Comparison of ENCODE assay signal across 1 cellular context in the genomic region with DNA sequence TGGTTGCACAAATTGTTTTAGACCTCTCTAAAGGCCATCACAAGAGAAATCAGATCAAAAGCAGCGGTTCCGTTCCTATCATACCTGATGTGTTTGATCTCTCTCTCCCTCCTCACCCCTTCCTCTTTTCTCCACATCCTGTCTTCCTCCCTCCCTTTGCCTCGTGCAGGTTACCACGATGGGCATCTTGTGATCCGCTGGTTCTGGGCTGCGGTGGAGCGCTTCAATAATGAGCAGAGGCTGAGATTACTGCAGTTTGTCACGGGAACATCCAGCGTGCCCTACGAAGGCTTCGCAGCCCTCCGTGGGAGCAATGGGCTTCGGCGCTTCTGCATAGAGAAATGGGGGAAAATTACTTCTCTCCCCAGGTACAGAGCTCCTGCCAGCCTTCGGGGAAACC.
TF ChIP-seq lines count a peak whose summit lies in the region.

No MANE protein-coding gene starts in this region.

TF ChIP-seq in GM23338, 12 proteins besides CTCF, POLR2A, EP300 and RAD21:
- TF ChIP-seq, protein P1, sequence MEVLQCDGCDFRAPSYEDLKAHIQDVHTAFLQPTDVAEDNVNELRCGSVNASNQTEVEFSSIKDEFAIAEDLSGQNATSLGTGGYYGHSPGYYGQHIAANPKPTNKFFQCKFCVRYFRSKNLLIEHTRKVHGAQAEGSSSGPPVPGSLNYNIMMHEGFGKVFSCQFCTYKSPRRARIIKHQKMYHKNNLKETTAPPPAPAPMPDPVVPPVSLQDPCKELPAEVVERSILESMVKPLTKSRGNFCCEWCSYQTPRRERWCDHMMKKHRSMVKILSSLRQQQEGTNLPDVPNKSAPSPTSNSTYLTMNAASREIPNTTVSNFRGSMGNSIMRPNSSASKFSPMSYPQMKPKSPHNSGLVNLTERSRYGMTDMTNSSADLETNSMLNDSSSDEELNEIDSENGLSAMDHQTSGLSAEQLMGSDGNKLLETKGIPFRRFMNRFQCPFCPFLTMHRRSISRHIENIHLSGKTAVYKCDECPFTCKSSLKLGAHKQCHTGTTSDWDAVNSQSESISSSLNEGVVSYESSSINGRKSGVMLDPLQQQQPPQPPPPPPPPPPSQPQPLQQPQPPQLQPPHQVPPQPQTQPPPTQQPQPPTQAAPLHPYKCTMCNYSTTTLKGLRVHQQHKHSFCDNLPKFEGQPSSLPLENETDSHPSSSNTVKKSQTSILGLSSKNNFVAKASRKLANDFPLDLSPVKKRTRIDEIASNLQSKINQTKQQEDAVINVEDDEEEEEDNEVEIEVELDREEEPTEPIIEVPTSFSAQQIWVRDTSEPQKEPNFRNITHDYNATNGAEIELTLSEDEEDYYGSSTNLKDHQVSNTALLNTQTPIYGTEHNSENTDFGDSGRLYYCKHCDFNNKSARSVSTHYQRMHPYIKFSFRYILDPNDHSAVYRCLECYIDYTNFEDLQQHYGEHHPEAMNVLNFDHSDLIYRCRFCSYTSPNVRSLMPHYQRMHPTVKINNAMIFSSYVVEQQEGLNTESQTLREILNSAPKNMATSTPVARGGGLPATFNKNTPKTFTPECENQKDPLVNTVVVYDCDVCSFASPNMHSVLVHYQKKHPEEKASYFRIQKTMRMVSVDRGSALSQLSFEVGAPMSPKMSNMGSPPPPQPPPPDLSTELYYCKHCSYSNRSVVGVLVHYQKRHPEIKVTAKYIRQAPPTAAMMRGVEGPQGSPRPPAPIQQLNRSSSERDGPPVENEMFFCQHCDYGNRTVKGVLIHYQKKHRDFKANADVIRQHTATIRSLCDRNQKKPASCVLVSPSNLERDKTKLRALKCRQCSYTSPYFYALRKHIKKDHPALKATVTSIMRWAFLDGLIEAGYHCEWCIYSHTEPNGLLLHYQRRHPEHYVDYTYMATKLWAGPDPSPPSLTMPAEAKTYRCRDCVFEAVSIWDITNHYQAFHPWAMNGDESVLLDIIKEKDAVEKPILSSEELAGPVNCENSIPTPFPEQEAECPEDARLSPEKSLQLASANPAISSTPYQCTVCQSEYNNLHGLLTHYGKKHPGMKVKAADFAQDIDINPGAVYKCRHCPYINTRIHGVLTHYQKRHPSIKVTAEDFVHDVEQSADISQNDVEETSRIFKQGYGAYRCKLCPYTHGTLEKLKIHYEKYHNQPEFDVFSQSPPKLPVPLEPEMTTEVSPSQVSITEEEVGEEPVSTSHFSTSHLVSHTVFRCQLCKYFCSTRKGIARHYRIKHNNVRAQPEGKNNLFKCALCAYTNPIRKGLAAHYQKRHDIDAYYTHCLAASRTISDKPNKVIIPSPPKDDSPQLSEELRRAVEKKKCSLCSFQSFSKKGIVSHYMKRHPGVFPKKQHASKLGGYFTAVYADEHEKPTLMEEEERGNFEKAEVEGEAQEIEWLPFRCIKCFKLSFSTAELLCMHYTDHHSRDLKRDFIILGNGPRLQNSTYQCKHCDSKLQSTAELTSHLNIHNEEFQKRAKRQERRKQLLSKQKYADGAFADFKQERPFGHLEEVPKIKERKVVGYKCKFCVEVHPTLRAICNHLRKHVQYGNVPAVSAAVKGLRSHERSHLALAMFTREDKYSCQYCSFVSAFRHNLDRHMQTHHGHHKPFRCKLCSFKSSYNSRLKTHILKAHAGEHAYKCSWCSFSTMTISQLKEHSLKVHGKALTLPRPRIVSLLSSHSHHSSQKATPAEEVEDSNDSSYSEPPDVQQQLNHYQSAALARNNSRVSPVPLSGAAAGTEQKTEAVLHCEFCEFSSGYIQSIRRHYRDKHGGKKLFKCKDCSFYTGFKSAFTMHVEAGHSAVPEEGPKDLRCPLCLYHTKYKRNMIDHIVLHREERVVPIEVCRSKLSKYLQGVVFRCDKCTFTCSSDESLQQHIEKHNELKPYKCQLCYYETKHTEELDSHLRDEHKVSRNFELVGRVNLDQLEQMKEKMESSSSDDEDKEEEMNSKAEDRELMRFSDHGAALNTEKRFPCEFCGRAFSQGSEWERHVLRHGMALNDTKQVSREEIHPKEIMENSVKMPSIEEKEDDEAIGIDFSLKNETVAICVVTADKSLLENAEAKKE (CRISPR knock-in tag; IDR thresholded peaks at IDR 0.05): no peak
- TF ChIP-seq CREB1 (CRISPR knock-in tag; IDR thresholded peaks at IDR 0.05; ENCODE audit: low read depth) (no peak), ZNF331 (CRISPR knock-in tag; IDR thresholded peaks at IDR 0.05; ENCODE audit: low read depth) (no peak), EZH2phosphoT487 (IDR thresholded peaks at IDR 0.05; ENCODE audit: unreplicated experiment) (no peak), EZH2 (IDR thresholded peaks at IDR 0.05; ENCODE audit: low read depth, unreplicated experiment) (no peak), ZNF114 (CRISPR knock-in tag; IDR thresholded peaks at IDR 0.05) (no peak)
- TF ChIP-seq, protein P2, sequence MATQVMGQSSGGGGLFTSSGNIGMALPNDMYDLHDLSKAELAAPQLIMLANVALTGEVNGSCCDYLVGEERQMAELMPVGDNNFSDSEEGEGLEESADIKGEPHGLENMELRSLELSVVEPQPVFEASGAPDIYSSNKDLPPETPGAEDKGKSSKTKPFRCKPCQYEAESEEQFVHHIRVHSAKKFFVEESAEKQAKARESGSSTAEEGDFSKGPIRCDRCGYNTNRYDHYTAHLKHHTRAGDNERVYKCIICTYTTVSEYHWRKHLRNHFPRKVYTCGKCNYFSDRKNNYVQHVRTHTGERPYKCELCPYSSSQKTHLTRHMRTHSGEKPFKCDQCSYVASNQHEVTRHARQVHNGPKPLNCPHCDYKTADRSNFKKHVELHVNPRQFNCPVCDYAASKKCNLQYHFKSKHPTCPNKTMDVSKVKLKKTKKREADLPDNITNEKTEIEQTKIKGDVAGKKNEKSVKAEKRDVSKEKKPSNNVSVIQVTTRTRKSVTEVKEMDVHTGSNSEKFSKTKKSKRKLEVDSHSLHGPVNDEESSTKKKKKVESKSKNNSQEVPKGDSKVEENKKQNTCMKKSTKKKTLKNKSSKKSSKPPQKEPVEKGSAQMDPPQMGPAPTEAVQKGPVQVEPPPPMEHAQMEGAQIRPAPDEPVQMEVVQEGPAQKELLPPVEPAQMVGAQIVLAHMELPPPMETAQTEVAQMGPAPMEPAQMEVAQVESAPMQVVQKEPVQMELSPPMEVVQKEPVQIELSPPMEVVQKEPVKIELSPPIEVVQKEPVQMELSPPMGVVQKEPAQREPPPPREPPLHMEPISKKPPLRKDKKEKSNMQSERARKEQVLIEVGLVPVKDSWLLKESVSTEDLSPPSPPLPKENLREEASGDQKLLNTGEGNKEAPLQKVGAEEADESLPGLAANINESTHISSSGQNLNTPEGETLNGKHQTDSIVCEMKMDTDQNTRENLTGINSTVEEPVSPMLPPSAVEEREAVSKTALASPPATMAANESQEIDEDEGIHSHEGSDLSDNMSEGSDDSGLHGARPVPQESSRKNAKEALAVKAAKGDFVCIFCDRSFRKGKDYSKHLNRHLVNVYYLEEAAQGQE (IDR thresholded peaks at IDR 0.05; ENCODE audit: unreplicated experiment): no peak
TF ChIP-seq in GM23338: peak in this region for 0.
